In the genomic region with DNA sequence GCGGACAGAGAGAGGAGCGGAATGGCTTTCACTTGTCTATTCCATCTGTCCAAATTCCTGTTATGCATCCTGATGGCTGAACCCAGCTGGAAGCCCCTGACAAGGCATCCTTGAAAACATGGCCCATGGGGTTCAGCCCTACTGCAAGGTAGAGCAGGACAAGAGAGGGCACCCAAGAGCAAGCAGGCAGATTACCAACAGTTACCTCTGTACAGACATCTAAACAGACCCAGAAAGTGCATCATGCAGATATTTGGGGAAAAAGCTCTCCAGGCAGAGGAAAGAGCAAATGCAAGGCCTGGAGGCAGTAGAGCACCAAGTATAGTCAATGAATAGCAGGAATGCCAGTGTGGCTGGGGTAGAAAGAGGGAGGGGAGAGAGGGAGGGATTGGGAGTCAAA, we compare ENCODE assay signal across 24 cellular contexts. TPM values are rescaled to one million over a fixed set of nuclear protein-coding genes. Genes with fewer than 3 reads are reported as not detected.
DNase-seq lines count a peak whose midpoint lies in the region; ATAC-seq, FAIRE-seq and TF ChIP-seq lines count a peak whose summit lies in the region.
"Had no signal": no experiment of that assay in that cellular context is flagged by ENCODE, and none has a peak within 500 bp of the region (broad histone marks: within the 10 kb centered on the region; RNA-seq: fewer than 3 reads in every experiment).

No MANE protein-coding gene starts in this region.

- peaks cover 7% of the 10 kb centered on the region for H3K4me1 ChIP-seq in DND-41 (ENCODE audit: insufficient read depth, low read length)
- H3K4me1 ChIP-seq in heart left ventricle = peaks cover 0 to 11% (median 1%) of the 10 kb centered on the region in 12 donors
- H3K4me1 ChIP-seq: Caco-2 had no signal

- H3K4me2 ChIP-seq in DND-41 (ENCODE audit: insufficient read depth, low read length) = no peak overlapping the region
- H3K4me2 ChIP-seq: BLaER1 treated with 17β-estradiol and CSF1 and Interleukin-3, amounts not matched to agents 10 nM and 100 nM had no signal

- H3K27ac ChIP-seq in DND-41 (ENCODE audit: low read length) (no peak overlapping the region), heart left ventricle (no peak overlapping the region)
- H3K27ac ChIP-seq: 22Rv1; BLaER1 treated with 17β-estradiol and CSF1 and Interleukin-3, amounts not matched to agents 10 nM and 100 nM; GM23248; SJSA1 had no signal

- no peaks in the 10 kb centered on the region for H3K79me2 ChIP-seq in DND-41 (ENCODE audit: insufficient read depth, low read length)

- H3K36me3 ChIP-seq in DND-41 (ENCODE audit: insufficient read depth, low read length) (no peaks in the 10 kb centered on the region), heart left ventricle (no peaks in the 10 kb centered on the region)
- H3K36me3 ChIP-seq: BLaER1 treated with 17β-estradiol and CSF1 and Interleukin-3, amounts not matched to agents 10 nM and 100 nM; SJSA1 had no signal

- intact Hi-C loops in heart left ventricle (cut with DNase I) = loop anchor here in 3 of 10 donors (10.0 kb wide), 3 partner anchors 150 to 180 kb away; no protein-coding TSS in a partner anchor

- 90 to 100% (median 98%) methylated on average over 2 of the region's 2 CpGs for WGBS in heart left ventricle, 4 donors

- H3K4me3 Mint-ChIP-seq in WTC11 = no peak overlapping the region
- no peak overlapping the region for H3K4me3 Mint-ChIP-seq in activated T-cell treated with anti-CD3 and anti-CD28 coated beads, Interleukin-2, amount 50 U/mL, for 72 hours
- H3K4me3 Mint-ChIP-seq: CD4-positive, alpha-beta memory T cell had no signal

- no peaks in the 10 kb centered on the region for H3K27me3 Mint-ChIP-seq in WTC11 (ENCODE audit: low read depth)
- H3K27me3 Mint-ChIP-seq in activated T-cell treated with anti-CD3 and anti-CD28 coated beads, Interleukin-2, amount 50 U/mL, for 72 hours (ENCODE audit: low read depth) = peaks cover 13% of the 10 kb centered on the region

- no peaks in the 10 kb centered on the region for H3K9me3 ChIP-seq in DND-41 (ENCODE audit: insufficient read depth, low read length, severe bottlenecking)
- H3K9me3 ChIP-seq in heart left ventricle = peaks cover 0 to 5% (median 0%) of the 10 kb centered on the region in 12 donors
- H3K9me3 ChIP-seq: Caco-2, SJSA1 had no signal

- no peak overlapping the region for H3K27ac Mint-ChIP-seq in WTC11
- H3K27ac Mint-ChIP-seq in activated T-cell treated with anti-CD3 and anti-CD28 coated beads, Interleukin-2, amount 50 U/mL, for 72 hours = no peak overlapping the region

- H4K20me1 ChIP-seq in DND-41 (ENCODE audit: insufficient read depth, low read length) = no peaks in the 10 kb centered on the region
- H4K20me1 ChIP-seq: BLaER1 treated with 17β-estradiol and CSF1 and Interleukin-3, amounts not matched to agents 10 nM and 100 nM had no signal

- H3K9ac ChIP-seq in DND-41 (ENCODE audit: low read depth, low read length) = no peak overlapping the region
- H3K9ac ChIP-seq: BLaER1 treated with 17β-estradiol and CSF1 and Interleukin-3, amounts not matched to agents 10 nM and 100 nM; GM23248 had no signal

- ATAC-seq in DND-41 (ENCODE audit: insufficient read depth, low read depth) (no peak), WTC11 (peak; percentile 65), heart left ventricle (no peak), GM21619 (IDR thresholded peaks at IDR 0.05; ENCODE audit: unreplicated experiment) (no peak)
- ATAC-seq in activated T-cell treated with anti-CD3 and anti-CD28 coated beads, Interleukin-2, amount 50 U/mL, for 72 hours (replicated peaks in 1 of 2) = no peak
- ATAC-seq: K562, Right ventricle myocardium inferior had no signal

- no peak for DNase-seq in DND-41
- no peak for DNase-seq in HTR-8/SVneo (ENCODE audit: insufficient read length, low spot score)
- DNase-seq in WTC11 (ENCODE audit: low spot score) = no peak
- DNase-seq in islet precursor cell = peak; percentile 55
- DNase-seq in heart left ventricle = no peak
- no peak for DNase-seq in activated T-cell treated with anti-CD3 and anti-CD28 coated beads, Interleukin-2, amount 50 U/mL, for 72 hours
- DNase-seq in H4 (ENCODE audit: low spot score) = no peak
- DNase-seq: ACHN; Caco-2; CD4-positive, alpha-beta memory T cell; GM23248; NCI-H1092 treated with DMSO at 0.1 percent for 48 hours; NCI-H2029 treated with DMSO at 0.1 percent for 48 hours; NCI-H226; NCI-H510A treated with DMSO at 0.1 percent for 48 hours; NCI-H748 treated with DMSO at 0.1 percent for 48 hours had no signal

- POLR2A ChIA-PET in WTC11 (lab: Charles Lee) = no interaction called here

- FAIRE-seq in HTR-8/SVneo (lab: Jason Lieb, UNC) = peak; percentile 36
- FAIRE-seq: G401.6, K562, RCC 7860 had no signal

- no peaks in the 10 kb centered on the region for H3K36me3 Mint-ChIP-seq in WTC11
- H3K36me3 Mint-ChIP-seq in activated T-cell treated with anti-CD3 and anti-CD28 coated beads, Interleukin-2, amount 50 U/mL, for 72 hours (ENCODE audit: insufficient read depth in 2 of 2) = peaks cover 2 to 4% of the 10 kb centered on the region in 2 donors
- H3K36me3 Mint-ChIP-seq: CD4-positive, alpha-beta memory T cell had no signal

- CTCF ChIA-PET in WTC11 (lab: Charles Lee) = interaction anchor here (1.2 to 1.5 kb wide), 2 partner anchors 119 to 148 kb away, joined by 3 to 5 read pairs; no protein-coding TSS in a partner anchor

- TF ChIP-seq POLR2A in heart left ventricle (IDR thresholded peaks at IDR 0.05) = no peak

- H3K9me3 Mint-ChIP-seq in WTC11 = peaks cover 13% of the 10 kb centered on the region
- peaks cover 3% of the 10 kb centered on the region in 2 donors for H3K9me3 Mint-ChIP-seq in activated T-cell treated with anti-CD3 and anti-CD28 coated beads, Interleukin-2, amount 50 U/mL, for 72 hours

- TF ChIP-seq CTCF in DND-41 (IDR thresholded peaks at IDR 0.05; ENCODE audit: borderline replicate concordance, extremely low read depth, low read length, poor library complexity, severe bottlenecking) (peak; percentile 8), WTC11 (IDR thresholded peaks at IDR 0.05) (no peak), heart left ventricle (IDR thresholded peaks at IDR 0.05) (no peak)

- no peak overlapping the region for H2AFZ ChIP-seq in DND-41 (ENCODE audit: low read depth, low read length)
- H2AFZ ChIP-seq: GM23248 had no signal

- H3K27me3 ChIP-seq in DND-41 (ENCODE audit: insufficient read depth, low read length, poor library complexity) (no peaks in the 10 kb centered on the region), heart left ventricle (no peaks in the 10 kb centered on the region)
- H3K27me3 ChIP-seq: BLaER1 treated with 17β-estradiol and CSF1 and Interleukin-3, amounts not matched to agents 10 nM and 100 nM; SJSA1 had no signal

- H3K4me3 ChIP-seq in DND-41 (ENCODE audit: low read depth in 1 of 2, low read length in 2 of 2) = no peak overlapping the region
- H3K4me3 ChIP-seq in heart left ventricle = no peak overlapping the region
- H3K4me3 ChIP-seq: BLaER1 treated with 17β-estradiol and CSF1 and Interleukin-3, amounts not matched to agents 10 nM and 100 nM; GM23248; K562; SJSA1 had no signal

- H3K4me1 Mint-ChIP-seq in WTC11 = peaks cover 11% of the 10 kb centered on the region
- peaks cover 6% of the 10 kb centered on the region for H3K4me1 Mint-ChIP-seq in activated T-cell treated with anti-CD3 and anti-CD28 coated beads, Interleukin-2, amount 50 U/mL, for 72 hours (ENCODE audit: low read depth)

TF ChIP-seq in WTC11, 78 proteins besides CTCF, POLR2A, EP300 and RAD21 (continues in another document):
- TF ChIP-seq, protein P1, sequence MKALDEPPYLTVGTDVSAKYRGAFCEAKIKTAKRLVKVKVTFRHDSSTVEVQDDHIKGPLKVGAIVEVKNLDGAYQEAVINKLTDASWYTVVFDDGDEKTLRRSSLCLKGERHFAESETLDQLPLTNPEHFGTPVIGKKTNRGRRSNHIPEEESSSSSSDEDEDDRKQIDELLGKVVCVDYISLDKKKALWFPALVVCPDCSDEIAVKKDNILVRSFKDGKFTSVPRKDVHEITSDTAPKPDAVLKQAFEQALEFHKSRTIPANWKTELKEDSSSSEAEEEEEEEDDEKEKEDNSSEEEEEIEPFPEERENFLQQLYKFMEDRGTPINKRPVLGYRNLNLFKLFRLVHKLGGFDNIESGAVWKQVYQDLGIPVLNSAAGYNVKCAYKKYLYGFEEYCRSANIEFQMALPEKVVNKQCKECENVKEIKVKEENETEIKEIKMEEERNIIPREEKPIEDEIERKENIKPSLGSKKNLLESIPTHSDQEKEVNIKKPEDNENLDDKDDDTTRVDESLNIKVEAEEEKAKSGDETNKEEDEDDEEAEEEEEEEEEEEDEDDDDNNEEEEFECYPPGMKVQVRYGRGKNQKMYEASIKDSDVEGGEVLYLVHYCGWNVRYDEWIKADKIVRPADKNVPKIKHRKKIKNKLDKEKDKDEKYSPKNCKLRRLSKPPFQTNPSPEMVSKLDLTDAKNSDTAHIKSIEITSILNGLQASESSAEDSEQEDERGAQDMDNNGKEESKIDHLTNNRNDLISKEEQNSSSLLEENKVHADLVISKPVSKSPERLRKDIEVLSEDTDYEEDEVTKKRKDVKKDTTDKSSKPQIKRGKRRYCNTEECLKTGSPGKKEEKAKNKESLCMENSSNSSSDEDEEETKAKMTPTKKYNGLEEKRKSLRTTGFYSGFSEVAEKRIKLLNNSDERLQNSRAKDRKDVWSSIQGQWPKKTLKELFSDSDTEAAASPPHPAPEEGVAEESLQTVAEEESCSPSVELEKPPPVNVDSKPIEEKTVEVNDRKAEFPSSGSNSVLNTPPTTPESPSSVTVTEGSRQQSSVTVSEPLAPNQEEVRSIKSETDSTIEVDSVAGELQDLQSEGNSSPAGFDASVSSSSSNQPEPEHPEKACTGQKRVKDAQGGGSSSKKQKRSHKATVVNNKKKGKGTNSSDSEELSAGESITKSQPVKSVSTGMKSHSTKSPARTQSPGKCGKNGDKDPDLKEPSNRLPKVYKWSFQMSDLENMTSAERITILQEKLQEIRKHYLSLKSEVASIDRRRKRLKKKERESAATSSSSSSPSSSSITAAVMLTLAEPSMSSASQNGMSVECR (CRISPR knock-in tag; IDR thresholded peaks at IDR 0.05; ENCODE audit: borderline replicate concordance) = no peak
- TF ChIP-seq HMGA2 (CRISPR knock-in tag; IDR thresholded peaks at IDR 0.05) (no peak), NR2C2 (CRISPR knock-in tag; IDR thresholded peaks at IDR 0.05) (no peak), NFE2L1 (CRISPR knock-in tag; IDR thresholded peaks at IDR 0.05) (no peak), SMAD4 (CRISPR knock-in tag; IDR thresholded peaks at IDR 0.05) (no peak)
- TF ChIP-seq, protein P2, sequence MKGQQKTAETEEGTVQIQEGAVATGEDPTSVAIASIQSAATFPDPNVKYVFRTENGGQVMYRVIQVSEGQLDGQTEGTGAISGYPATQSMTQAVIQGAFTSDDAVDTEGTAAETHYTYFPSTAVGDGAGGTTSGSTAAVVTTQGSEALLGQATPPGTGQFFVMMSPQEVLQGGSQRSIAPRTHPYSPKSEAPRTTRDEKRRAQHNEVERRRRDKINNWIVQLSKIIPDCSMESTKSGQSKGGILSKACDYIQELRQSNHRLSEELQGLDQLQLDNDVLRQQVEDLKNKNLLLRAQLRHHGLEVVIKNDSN (CRISPR knock-in tag; IDR thresholded peaks at IDR 0.05) = no peak

RNA-seq across cellular contexts. Expression of a gene that starts 5.6 kb away (rescaled TPM):
- total RNA-seq in WTC11 (2021) = 68.3 to 76.6 TPM (median 71.0 TPM) in 3 replicates
- total RNA-seq in heart left ventricle = 10 to 100 TPM in 3 of 9 donors, 1 to 10 TPM in 6; 4.1 to 17.9 (median 7.7) TPM
- polyA plus RNA-seq in heart left ventricle = 1 to 10 TPM; 3.8 to 6.6 TPM
- total RNA-seq in activated T-cell treated with anti-CD3 and anti-CD28 coated beads, Interleukin-2, amount 50 U/mL, for 72 hours = 100 to 1,000 TPM in 1 of 2 donors, 10 to 100 TPM in 1; 89.7 to 126 TPM
- 15.6 and 18.4 TPM in 2 replicates for total RNA-seq in H4 (2014; rRNA removed; shearing (Covaris generic))
